ENCODE assay signal across 9 cellular contexts in genomic region chr4:9483682-9484081, GRCh38. TPM values are rescaled to one million over a fixed set of nuclear protein-coding genes. Genes with fewer than 3 reads are reported as not detected.
"Had no signal": no experiment of that assay in that cellular context is flagged by ENCODE, and none has a peak within 500 bp of the region (broad histone marks: within the 10 kb centered on the region; RNA-seq: fewer than 3 reads in every experiment).

No MANE protein-coding gene starts in this region.

RNA-seq across cellular contexts. Expression of gene DEFB131A, which starts 39.5 kb away (rescaled TPM):
- total RNA-seq: LHCN-M2, MCF 10A, NCI-H460, OCI-LY7, PC-9, Right ventricle myocardium inferior, RPMI7951, SJCRH30, SK-MEL-5 had no signal
